1 cellular context compared by ENCODE assay signal in the genomic region with DNA sequence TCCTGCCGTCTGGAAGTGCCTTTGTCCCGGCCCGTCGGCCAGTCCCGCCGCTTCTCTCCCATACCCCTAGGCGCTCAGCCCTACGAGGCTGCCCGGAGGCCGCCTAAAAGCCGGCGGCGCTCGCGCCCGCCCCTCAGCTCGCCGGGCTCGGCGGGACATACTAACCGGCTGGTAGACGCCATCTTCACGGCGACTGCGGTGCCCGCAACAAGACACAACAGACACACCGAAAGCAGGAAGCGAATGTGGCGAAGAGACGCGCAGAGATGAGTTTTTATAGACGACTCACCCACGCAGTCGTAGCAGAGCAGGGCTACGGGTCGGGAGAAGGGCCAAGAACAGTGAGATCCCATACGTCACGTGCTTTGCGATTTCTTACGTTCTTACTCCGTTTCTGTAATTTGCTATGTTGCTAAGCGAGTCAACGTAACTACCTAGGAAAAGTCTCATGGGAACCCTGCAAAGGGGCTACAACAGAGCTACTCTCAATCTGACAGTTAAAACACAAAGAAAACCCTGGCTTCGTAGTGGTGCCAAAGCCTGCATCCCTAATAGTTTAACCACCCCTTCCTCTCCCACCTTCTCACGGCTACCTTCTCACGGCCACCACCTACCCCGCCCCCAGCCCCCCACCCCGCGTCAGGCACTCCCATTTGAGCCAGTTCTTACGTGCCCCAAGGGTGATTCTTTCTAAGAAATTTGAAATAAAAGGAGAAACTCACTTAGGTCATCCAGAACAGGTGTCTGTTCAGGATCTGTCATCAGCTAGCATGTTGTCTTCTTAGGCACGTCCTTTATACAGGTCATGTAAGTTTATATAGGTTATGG.
TF ChIP-seq lines count a peak whose summit lies in the region.

A gene with protein sequence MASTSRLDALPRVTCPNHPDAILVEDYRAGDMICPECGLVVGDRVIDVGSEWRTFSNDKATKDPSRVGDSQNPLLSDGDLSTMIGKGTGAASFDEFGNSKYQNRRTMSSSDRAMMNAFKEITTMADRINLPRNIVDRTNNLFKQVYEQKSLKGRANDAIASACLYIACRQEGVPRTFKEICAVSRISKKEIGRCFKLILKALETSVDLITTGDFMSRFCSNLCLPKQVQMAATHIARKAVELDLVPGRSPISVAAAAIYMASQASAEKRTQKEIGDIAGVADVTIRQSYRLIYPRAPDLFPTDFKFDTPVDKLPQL (minus strand): TSS at position 250 of the 828 bp plus-strand sequence. CDS start 68 bp downstream, at position 182.

TF ChIP-seq in GM12878, 131 proteins besides CTCF, POLR2A, EP300 and RAD21 (continued from another document):
- TF ChIP-seq, protein P1, sequence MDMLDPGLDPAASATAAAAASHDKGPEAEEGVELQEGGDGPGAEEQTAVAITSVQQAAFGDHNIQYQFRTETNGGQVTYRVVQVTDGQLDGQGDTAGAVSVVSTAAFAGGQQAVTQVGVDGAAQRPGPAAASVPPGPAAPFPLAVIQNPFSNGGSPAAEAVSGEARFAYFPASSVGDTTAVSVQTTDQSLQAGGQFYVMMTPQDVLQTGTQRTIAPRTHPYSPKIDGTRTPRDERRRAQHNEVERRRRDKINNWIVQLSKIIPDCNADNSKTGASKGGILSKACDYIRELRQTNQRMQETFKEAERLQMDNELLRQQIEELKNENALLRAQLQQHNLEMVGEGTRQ (IDR thresholded peaks at IDR 0.05; ENCODE audit: borderline replicate concordance, low read depth, low read length) = peak; percentile 68
- TF ChIP-seq NR2C1 (IDR thresholded peaks at IDR 0.05) (no peak), HCFC1 (IDR thresholded peaks at IDR 0.05; ENCODE audit: low read length) (peak; percentile 73), KLF5 (IDR thresholded peaks at IDR 0.05; ENCODE audit: partially characterized antibody) (peak; percentile 88), RELA (IDR thresholded peaks at IDR 0.05; ENCODE audit: borderline replicate concordance, partially characterized antibody) (peak; percentile 62), JUND (IDR thresholded peaks at IDR 0.05; ENCODE audit: low read depth, low read length) (no peak), IKZF2 (IDR thresholded peaks at IDR 0.05) (peak; percentile 28 to 45; a peak in 1 of 4 replicates), ZNF274 (IDR thresholded peaks at IDR 0.05; ENCODE audit: insufficient read depth, insufficient read length) (no peak), MEF2B (IDR thresholded peaks at IDR 0.05; ENCODE audit: partially characterized antibody, poor library complexity, severe bottlenecking) (peak; percentile 65), RFX5 (IDR thresholded peaks at IDR 0.05; ENCODE audit: low read depth, low read length) (0 out of 2 replicates have a peak, but pooled peaks have one; percentile 28), SMARCA5 (IDR thresholded peaks at IDR 0.05) (no peak), ZNF384 (IDR thresholded peaks at IDR 0.05; ENCODE audit: borderline replicate concordance, low read depth, low read length) (no peak), FOXK2 (IDR thresholded peaks at IDR 0.05) (no peak; the same call in 1 of the 2 replicates), SPI1 (IDR thresholded peaks at IDR 0.05; ENCODE audit: borderline replicate concordance, insufficient read depth, low read depth, low read length) (peak; percentile 17; the same call in 1 of the 2 replicates), POLR2AphosphoS5 (IDR thresholded peaks at IDR 0.05; ENCODE audit: low read length) (peak; percentile 100), PML (IDR thresholded peaks at IDR 0.05; ENCODE audit: low read length) (peak; percentile 98), SIN3A (IDR thresholded peaks at IDR 0.05; ENCODE audit: low read depth, low read length) (peak; percentile 75; the same call in 1 of the 2 replicates), ZNF207 (IDR thresholded peaks at IDR 0.05; ENCODE audit: borderline replicate concordance) (peak; percentile 98), SP1 (IDR thresholded peaks at IDR 0.05; ENCODE audit: low read depth, low read length) (peak; percentile 89), KAT2A (conservative IDR thresholded peaks at IDR 0.05; ENCODE audit: control insufficient read depth, low read depth, low read length) (no peak), TCF3 (IDR thresholded peaks at IDR 0.05; ENCODE audit: borderline replicate concordance, insufficient read depth, low read depth, low read length) (peak; percentile 89)
- TF ChIP-seq, protein P2, sequence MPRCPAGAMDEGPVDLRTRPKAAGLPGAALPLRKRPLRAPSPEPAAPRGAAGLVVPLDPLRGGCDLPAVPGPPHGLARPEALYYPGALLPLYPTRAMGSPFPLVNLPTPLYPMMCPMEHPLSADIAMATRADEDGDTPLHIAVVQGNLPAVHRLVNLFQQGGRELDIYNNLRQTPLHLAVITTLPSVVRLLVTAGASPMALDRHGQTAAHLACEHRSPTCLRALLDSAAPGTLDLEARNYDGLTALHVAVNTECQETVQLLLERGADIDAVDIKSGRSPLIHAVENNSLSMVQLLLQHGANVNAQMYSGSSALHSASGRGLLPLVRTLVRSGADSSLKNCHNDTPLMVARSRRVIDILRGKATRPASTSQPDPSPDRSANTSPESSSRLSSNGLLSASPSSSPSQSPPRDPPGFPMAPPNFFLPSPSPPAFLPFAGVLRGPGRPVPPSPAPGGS (IDR thresholded peaks at IDR 0.05; ENCODE audit: borderline replicate concordance, insufficient read depth, low read depth, low read length, poor library complexity, severe bottlenecking) = peak; percentile 64
- TF ChIP-seq, protein P3, sequence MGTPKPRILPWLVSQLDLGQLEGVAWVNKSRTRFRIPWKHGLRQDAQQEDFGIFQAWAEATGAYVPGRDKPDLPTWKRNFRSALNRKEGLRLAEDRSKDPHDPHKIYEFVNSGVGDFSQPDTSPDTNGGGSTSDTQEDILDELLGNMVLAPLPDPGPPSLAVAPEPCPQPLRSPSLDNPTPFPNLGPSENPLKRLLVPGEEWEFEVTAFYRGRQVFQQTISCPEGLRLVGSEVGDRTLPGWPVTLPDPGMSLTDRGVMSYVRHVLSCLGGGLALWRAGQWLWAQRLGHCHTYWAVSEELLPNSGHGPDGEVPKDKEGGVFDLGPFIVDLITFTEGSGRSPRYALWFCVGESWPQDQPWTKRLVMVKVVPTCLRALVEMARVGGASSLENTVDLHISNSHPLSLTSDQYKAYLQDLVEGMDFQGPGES (IDR thresholded peaks at IDR 0.05) = peak; percentile 50; the same call in 1 of the 2 replicates
- TF ChIP-seq, protein P4, sequence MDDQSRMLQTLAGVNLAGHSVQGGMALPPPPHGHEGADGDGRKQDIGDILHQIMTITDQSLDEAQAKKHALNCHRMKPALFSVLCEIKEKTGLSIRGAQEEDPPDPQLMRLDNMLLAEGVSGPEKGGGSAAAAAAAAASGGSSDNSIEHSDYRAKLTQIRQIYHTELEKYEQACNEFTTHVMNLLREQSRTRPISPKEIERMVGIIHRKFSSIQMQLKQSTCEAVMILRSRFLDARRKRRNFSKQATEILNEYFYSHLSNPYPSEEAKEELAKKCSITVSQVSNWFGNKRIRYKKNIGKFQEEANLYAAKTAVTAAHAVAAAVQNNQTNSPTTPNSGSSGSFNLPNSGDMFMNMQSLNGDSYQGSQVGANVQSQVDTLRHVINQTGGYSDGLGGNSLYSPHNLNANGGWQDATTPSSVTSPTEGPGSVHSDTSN (IDR thresholded peaks at IDR 0.05; ENCODE audit: insufficient replicate concordance, low read depth, low read length) = peak; percentile 20
